ENCODE assay signal across 17 cellular contexts in the genomic region with DNA sequence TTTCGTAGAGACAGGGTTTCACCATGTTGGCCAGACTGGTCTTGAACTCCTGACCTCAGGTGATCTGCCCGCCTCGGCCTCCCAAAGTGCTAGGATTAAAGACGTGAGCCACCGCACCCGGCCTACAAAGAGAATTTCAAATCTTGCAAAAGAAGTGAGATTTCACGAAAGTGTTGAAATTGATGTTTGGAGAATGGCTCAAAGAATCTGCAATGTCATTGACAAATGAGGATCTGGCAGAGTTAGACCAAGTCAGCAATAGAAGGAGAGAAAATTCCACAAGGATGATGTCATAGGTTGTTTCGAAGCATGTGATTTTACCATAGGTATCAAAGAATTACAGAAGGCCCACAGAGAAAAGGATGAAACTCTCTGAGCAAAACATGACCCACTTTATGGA.
DNase-seq lines count a peak whose midpoint lies in the region; ATAC-seq, FAIRE-seq and TF ChIP-seq lines count a peak whose summit lies in the region.
"Had no signal": no experiment of that assay in that cellular context is flagged by ENCODE, and none has a peak within 500 bp of the region (broad histone marks: within the 10 kb centered on the region; RNA-seq: fewer than 3 reads in every experiment).

No MANE protein-coding gene starts in this region.

- H3K36me3 ChIP-seq in adrenal gland (replicated peaks in 1 of 2) (no peaks in the 10 kb centered on the region), keratinocyte (ENCODE audit: control insufficient read depth in 2 of 2, extremely low read depth in 1 of 2, insufficient read depth in 2 of 2, low read length in 2 of 2) (no peaks in the 10 kb centered on the region), upper lobe of right lung (no peaks in the 10 kb centered on the region)
- no peaks in the 10 kb centered on the region for H3K36me3 ChIP-seq in CD4-positive, alpha-beta memory T cell (ENCODE audit: insufficient read depth, low read length)
- H3K36me3 ChIP-seq: right atrium auricular region, tibial nerve had no signal

- no peak overlapping the region for H3K4me3 ChIP-seq in adrenal gland
- H3K4me3 ChIP-seq in keratinocyte (ENCODE audit: control insufficient read depth in 2 of 3, extremely low read depth in 1 of 3, insufficient read depth in 2 of 3, low read depth in 1 of 3, low read length in 3 of 3) = no peak overlapping the region
- no peak overlapping the region for H3K4me3 ChIP-seq in upper lobe of right lung
- no peak overlapping the region for H3K4me3 ChIP-seq in CD4-positive, alpha-beta memory T cell (ENCODE audit: low read length in 2 of 2)
- H3K4me3 ChIP-seq: right atrium auricular region, tibial nerve had no signal

- dilution Hi-C loops in keratinocyte (cut with MboI; ENCODE audit: extremely low pct_ligation_motif_present, low sequenced_read_pairs) = no loop called here

- FAIRE-seq in keratinocyte (lab: Jason Lieb, UNC) (peak; percentile 36), GM19239 (lab: Jason Lieb, UNC) (no peak)
- FAIRE-seq: A204.1 had no signal

- peaks cover 1 to 3% of the 10 kb centered on the region in 2 donors for H3K27me3 Mint-ChIP-seq in CD4-positive, alpha-beta memory T cell
- H3K27me3 Mint-ChIP-seq: activated naive CD8-positive, alpha-beta T cell had no signal

- H3K9ac ChIP-seq in keratinocyte (ENCODE audit: control insufficient read depth, extremely low read depth, insufficient read depth, low read length) = no peak overlapping the region

- no peak overlapping the region for H3K4me2 ChIP-seq in keratinocyte (ENCODE audit: control insufficient read depth, extremely low read depth, insufficient read depth, low read depth, low read length)

- no peak for TF ChIP-seq POLR2A in adrenal gland (IDR thresholded peaks at IDR 0.05)

- no peak for TF ChIP-seq CTCF in adrenal gland (IDR thresholded peaks at IDR 0.05)
- no peak for TF ChIP-seq CTCF in keratinocyte (optimal IDR thresholded peaks at IDR 0.05 in 1 of 3, IDR thresholded peaks at IDR 0.05 in 1 of 3, conservative IDR thresholded peaks at IDR 0.05 in 1 of 3; ENCODE audit: extremely low read depth in 1 of 3, insufficient read depth in 2 of 3, low read length in 3 of 3)
- no peak for TF ChIP-seq CTCF in upper lobe of right lung (IDR thresholded peaks at IDR 0.05)

- H3K27ac Mint-ChIP-seq in CD4-positive, alpha-beta memory T cell = no peak overlapping the region
- H3K27ac Mint-ChIP-seq: activated CD8-positive, alpha-beta T cell treated with anti-CD3 and anti-CD28 coated beads, Interleukin-2, amount 10 ng/mL, durations not matched to agents 7 days and 5 days; activated naive CD8-positive, alpha-beta T cell had no signal

- no peaks in the 10 kb centered on the region for H3K9me3 Mint-ChIP-seq in CD4-positive, alpha-beta memory T cell

- no peaks in the 10 kb centered on the region for H3K9me1 ChIP-seq in keratinocyte (ENCODE audit: control insufficient read depth, extremely low read depth, insufficient read depth, low read length)

- ATAC-seq in upper lobe of right lung = peak; percentile 26
- no peak for ATAC-seq in GM21825 (IDR thresholded peaks at IDR 0.05; ENCODE audit: unreplicated experiment)
- ATAC-seq: activated CD8-positive, alpha-beta T cell treated with anti-CD3 and anti-CD28 coated beads, Interleukin-2, amount 10 ng/mL, durations not matched to agents 7 days and 5 days had no signal

- CTCF ChIA-PET in CD4-positive, alpha-beta memory T cell (lab: Charles Lee; ENCODE audit: partially characterized antibody) = interaction anchor here (0.9 kb wide), 1 partner anchor 19 kb away, joined by 3 read pairs; no protein-coding TSS in a partner anchor

- H3K4me1 ChIP-seq in adrenal gland (replicated peaks in 1 of 2) = peaks cover 6 to 17% of the 10 kb centered on the region in 2 donors
- peaks cover 20% of the 10 kb centered on the region for H3K4me1 ChIP-seq in keratinocyte (ENCODE audit: control insufficient read depth, extremely low read depth, insufficient read depth, low read length)
- peaks cover 19% of the 10 kb centered on the region for H3K4me1 ChIP-seq in upper lobe of right lung
- H3K4me1 ChIP-seq in CD4-positive, alpha-beta memory T cell (ENCODE audit: insufficient read depth, low read length) = no peaks in the 10 kb centered on the region

- H3K27me3 ChIP-seq in adrenal gland = no peaks in the 10 kb centered on the region
- H3K27me3 ChIP-seq in keratinocyte (ENCODE audit: control insufficient read depth, extremely low read depth, insufficient read depth, low read length) = no peaks in the 10 kb centered on the region
- H3K27me3 ChIP-seq in upper lobe of right lung = no peaks in the 10 kb centered on the region
- no peaks in the 10 kb centered on the region for H3K27me3 ChIP-seq in CD4-positive, alpha-beta memory T cell (ENCODE audit: insufficient read depth, low read length)
- H3K27me3 ChIP-seq: right atrium auricular region, tibial nerve had no signal

- H3K36me3 Mint-ChIP-seq in CD4-positive, alpha-beta memory T cell = no peaks in the 10 kb centered on the region
- H3K36me3 Mint-ChIP-seq: activated naive CD8-positive, alpha-beta T cell had no signal

- H3K79me2 ChIP-seq in keratinocyte (ENCODE audit: control insufficient read depth, insufficient read depth, low read length) = no peaks in the 10 kb centered on the region

- POLR2A ChIA-PET in CD4-positive, alpha-beta memory T cell (lab: Charles Lee; ENCODE audit: partially characterized antibody) = no interaction called here

- no peaks in the 10 kb centered on the region for H4K20me1 ChIP-seq in keratinocyte (ENCODE audit: control insufficient read depth, extremely low read depth, insufficient read depth, low read length)

- H3K4me1 Mint-ChIP-seq in CD4-positive, alpha-beta memory T cell = peaks cover 0 to 2% (median 0%) of the 10 kb centered on the region in 4 donors

- H3K27ac ChIP-seq in adrenal gland (peak overlapping the region in 3 of 5 donors; percentile 45 to 76 (median 48)), keratinocyte (ENCODE audit: control insufficient read depth, insufficient read depth, low read length) (no peak overlapping the region), upper lobe of right lung (no peak overlapping the region)
- no peak overlapping the region for H3K27ac ChIP-seq in CD4-positive, alpha-beta memory T cell (ENCODE audit: low read depth, low read length)
- H3K27ac ChIP-seq: right atrium auricular region, tibial nerve had no signal

- H3K9me3 ChIP-seq in adrenal gland (replicated peaks in 1 of 3) (no peaks in the 10 kb centered on the region), keratinocyte (ENCODE audit: control insufficient read depth, low read depth, low read length) (no peaks in the 10 kb centered on the region), upper lobe of right lung (no peaks in the 10 kb centered on the region)
- no peaks in the 10 kb centered on the region for H3K9me3 ChIP-seq in CD4-positive, alpha-beta memory T cell (ENCODE audit: control insufficient read depth in 1 of 2, low read length in 2 of 2)
- H3K9me3 ChIP-seq: right atrium auricular region had no signal

- no peak overlapping the region for H2AFZ ChIP-seq in keratinocyte (ENCODE audit: control insufficient read depth, low read length)

- 40 to 63% (median 46%) methylated on average over 7 to 8 of the region's 8 CpGs for WGBS in adrenal gland, 4 donors

- H3K4me3 Mint-ChIP-seq in CD4-positive, alpha-beta memory T cell = no peak overlapping the region
- H3K4me3 Mint-ChIP-seq: activated CD8-positive, alpha-beta T cell treated with anti-CD3 and anti-CD28 coated beads, Interleukin-2, amount 10 ng/mL, durations not matched to agents 7 days and 5 days; activated naive CD8-positive, alpha-beta T cell had no signal

- peak; percentile 37 for DNase-seq in SIG-M5 treated with dmso at 0.1 percent for 504 hours (lab: John Stamatoyannopoulos, UW; ENCODE audit: unreplicated experiment)
- no peak for DNase-seq in SIG-M5 (lab: John Stamatoyannopoulos, UW)
- DNase-seq in adrenal gland = peak in 3 of 7 donors; percentile 29 to 48 (median 30)
- DNase-seq in keratinocyte (ENCODE audit: low read depth, low spot score) = no peak
- no peak for DNase-seq in upper lobe of right lung
- DNase-seq in CD4-positive, alpha-beta memory T cell = no peak
- no peak for DNase-seq in GM19239 (ENCODE audit: insufficient read length, low spot score)
- DNase-seq: activated CD8-positive, alpha-beta T cell treated with anti-CD3 and anti-CD28 coated beads, Interleukin-2, amount 10 ng/mL, durations not matched to agents 7 days and 5 days; H7; left cardiac atrium; NCI-H446; T-helper 1 cell had no signal

- intact Hi-C loops in adrenal gland (cut with DNase I) = no loop called here
- intact Hi-C loops in upper lobe of right lung (cut with DNase I) = no loop called here
- intact Hi-C loops in CD4-positive, alpha-beta memory T cell (cut with micrococcal nuclease) = no loop called here

Comparison
In these comparisons a context has a peak if more than half of its experiments do, and no peak if none do; other contexts are left out.
1. H3K27ac ChIP-seq: peak in adrenal gland (3 of 5); none in keratinocyte (single experiment), upper lobe of right lung (single experiment) and CD4-positive, alpha-beta memory T cell (single experiment).